In genomic region chrX:113512700-113513395, GRCh38 we compare ENCODE assay signal across 14 cellular contexts.
DNase-seq lines count a peak whose midpoint lies in the region; ATAC-seq, FAIRE-seq and TF ChIP-seq lines count a peak whose summit lies in the region.
"Had no signal": no experiment of that assay in that cellular context is flagged by ENCODE, and none has a peak within 500 bp of the region (broad histone marks: within the 10 kb centered on the region; RNA-seq: fewer than 3 reads in every experiment).

No MANE protein-coding gene starts in this region.

- no peak for FAIRE-seq in A549 (lab: Jason Lieb, UNC)
- FAIRE-seq: A204.1 had no signal

- no peak for TF ChIP-seq EP300 in A549 (IDR thresholded peaks at IDR 0.05)

- POLR2A ChIA-PET in A549 (lab: Yijun Ruan, JAX) = no interaction called here

- H3K36me3 ChIP-seq in aorta (ENCODE audit: control insufficient read depth in 1 of 2, insufficient read depth in 2 of 2, low read length in 1 of 2) = no peaks in the 10 kb centered on the region
- H3K36me3 ChIP-seq: transverse colon had no signal

- CTCF ChIA-PET in A549 (lab: Yijun Ruan, JAX) = no interaction called here

- H3K27me3 ChIP-seq in aorta (ENCODE audit: control insufficient read depth in 1 of 2, insufficient read depth in 2 of 2, low read length in 1 of 2) = no peaks in the 10 kb centered on the region
- H3K27me3 ChIP-seq: transverse colon had no signal

- H3K4me3 ChIP-seq in A549 (no peak overlapping the region), aorta (ENCODE audit: low read length in 2 of 2) (no peak overlapping the region)
- H3K4me3 ChIP-seq: skin epidermis, transverse colon had no signal

- peak overlapping the region; percentile 17; the same call in 1 of the 3 replicates for H3K4me2 ChIP-seq in A549

- TF ChIP-seq POLR2A in A549 (IDR thresholded peaks at IDR 0.05; ENCODE audit: low read length) = no peak
- no peak for TF ChIP-seq POLR2A in GM18505 (IDR thresholded peaks at IDR 0.05; ENCODE audit: borderline replicate concordance, extremely low read depth, insufficient read depth, insufficient read length)

- intact Hi-C loops in aorta (cut with DNase I) = no loop called here

- ATAC-seq in A549 = no peak
- no peak for ATAC-seq in aorta (ENCODE audit: low FRiP score)
- ATAC-seq in GM18505 (IDR thresholded peaks at IDR 0.05; ENCODE audit: unreplicated experiment) = no peak
- ATAC-seq in GM21528 (IDR thresholded peaks at IDR 0.05; ENCODE audit: low FRiP score, unreplicated experiment) = no peak

- WGBS in A549 (ENCODE audit: missing lambda C conversion rate) = 6% methylated on average over 7 of the region's 7 CpGs
- 35 to 37% methylated on average over 7 of the region's 7 CpGs for WGBS in aorta, 2 donors

- H3K9me3 ChIP-seq in A549 = no peaks in the 10 kb centered on the region
- no peaks in the 10 kb centered on the region for H3K9me3 ChIP-seq in aorta (ENCODE audit: control insufficient read depth, low read length)
- H3K9me3 ChIP-seq: transverse colon had no signal

- DNase-seq in A549 (ENCODE audit: low read depth in 1 of 2, low spot score in 1 of 2) (peak in 1 of 2 experiments; percentile 1), HS-27A (ENCODE audit: low read depth) (peak; percentile 50), amniotic stem cell (lab: John Stamatoyannopoulos, UW) (peak; percentile 2), glomerular visceral epithelial cell (ENCODE audit: extremely low spot score) (peak; percentile 76), aorta (no peak), NCI-H510A treated with DMSO at 0.1 percent for 48 hours (lab: John Stamatoyannopoulos, UW) (no peak)
- DNase-seq: activated naive CD8-positive, alpha-beta T cell treated with anti-CD3 and anti-CD28 coated beads, Interleukin-2, amount 10 ng/mL, durations not matched to agents 7 days and 5 days; naive B cell; NCI-H1417 treated with DMSO at 0.1 percent for 48 hours; transverse colon had no signal

- no peak for TF ChIP-seq CTCF in A549 (IDR thresholded peaks at IDR 0.05)

- H3K27ac ChIP-seq in A549 (no peak overlapping the region), aorta (ENCODE audit: low read depth in 1 of 2, low read length in 2 of 2) (no peak overlapping the region)
- H3K27ac ChIP-seq: skin epidermis, transverse colon had no signal

- H3K4me1 ChIP-seq in A549 (no peaks in the 10 kb centered on the region), aorta (ENCODE audit: control insufficient read depth in 1 of 2, insufficient read depth in 2 of 2, low read length in 2 of 2) (no peaks in the 10 kb centered on the region)
- H3K4me1 ChIP-seq: transverse colon had no signal

- no peak for TF ChIP-seq RAD21 in A549 (conservative IDR thresholded peaks at IDR 0.05 in 1 of 2, IDR thresholded peaks at IDR 0.05 in 1 of 2)

TF ChIP-seq in A549, 52 proteins besides CTCF, POLR2A, EP300 and RAD21:
- TF ChIP-seq RCOR1 (IDR thresholded peaks at IDR 0.05; ENCODE audit: low read depth, low read length) (no peak), EHF (CRISPR knock-in tag; IDR thresholded peaks at IDR 0.05) (no peak), HOXA7 (CRISPR knock-in tag; IDR thresholded peaks at IDR 0.05) (no peak), JUNB (IDR thresholded peaks at IDR 0.05) (no peak), HEYL (CRISPR knock-in tag; IDR thresholded peaks at IDR 0.05) (no peak), ELK1 (IDR thresholded peaks at IDR 0.05; ENCODE audit: low read depth, low read length) (no peak), ZNF302 (CRISPR knock-in tag; IDR thresholded peaks at IDR 0.05) (no peak), FOSL2 (IDR thresholded peaks at IDR 0.05) (no peak), FOSL2 (CRISPR knock-in tag; IDR thresholded peaks at IDR 0.05) (no peak), RARB (CRISPR knock-in tag; IDR thresholded peaks at IDR 0.05) (no peak), SMC3 (IDR thresholded peaks at IDR 0.05) (no peak), KDM1A (IDR thresholded peaks at IDR 0.05; ENCODE audit: low read depth) (no peak), ZC3H11A (IDR thresholded peaks at IDR 0.05) (no peak), HDAC2 (IDR thresholded peaks at IDR 0.05) (no peak), RFX5 (IDR thresholded peaks at IDR 0.05) (no peak)
- TF ChIP-seq, protein P1, sequence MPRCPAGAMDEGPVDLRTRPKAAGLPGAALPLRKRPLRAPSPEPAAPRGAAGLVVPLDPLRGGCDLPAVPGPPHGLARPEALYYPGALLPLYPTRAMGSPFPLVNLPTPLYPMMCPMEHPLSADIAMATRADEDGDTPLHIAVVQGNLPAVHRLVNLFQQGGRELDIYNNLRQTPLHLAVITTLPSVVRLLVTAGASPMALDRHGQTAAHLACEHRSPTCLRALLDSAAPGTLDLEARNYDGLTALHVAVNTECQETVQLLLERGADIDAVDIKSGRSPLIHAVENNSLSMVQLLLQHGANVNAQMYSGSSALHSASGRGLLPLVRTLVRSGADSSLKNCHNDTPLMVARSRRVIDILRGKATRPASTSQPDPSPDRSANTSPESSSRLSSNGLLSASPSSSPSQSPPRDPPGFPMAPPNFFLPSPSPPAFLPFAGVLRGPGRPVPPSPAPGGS (IDR thresholded peaks at IDR 0.05) = no peak
- TF ChIP-seq, protein P2, sequence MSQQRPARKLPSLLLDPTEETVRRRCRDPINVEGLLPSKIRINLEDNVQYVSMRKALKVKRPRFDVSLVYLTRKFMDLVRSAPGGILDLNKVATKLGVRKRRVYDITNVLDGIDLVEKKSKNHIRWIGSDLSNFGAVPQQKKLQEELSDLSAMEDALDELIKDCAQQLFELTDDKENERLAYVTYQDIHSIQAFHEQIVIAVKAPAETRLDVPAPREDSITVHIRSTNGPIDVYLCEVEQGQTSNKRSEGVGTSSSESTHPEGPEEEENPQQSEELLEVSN (IDR thresholded peaks at IDR 0.05; ENCODE audit: borderline replicate concordance, low read depth) = no peak

Comparison
In these comparisons a context has a peak if more than half of its experiments do, and no peak if none do; other contexts are left out.
1. DNase-seq: peak in HS-27A (single experiment), amniotic stem cell (single experiment) and glomerular visceral epithelial cell (single experiment); none in aorta (0 of 2) and NCI-H510A treated with DMSO at 0.1 percent for 48 hours (single experiment).